In the genomic region with DNA sequence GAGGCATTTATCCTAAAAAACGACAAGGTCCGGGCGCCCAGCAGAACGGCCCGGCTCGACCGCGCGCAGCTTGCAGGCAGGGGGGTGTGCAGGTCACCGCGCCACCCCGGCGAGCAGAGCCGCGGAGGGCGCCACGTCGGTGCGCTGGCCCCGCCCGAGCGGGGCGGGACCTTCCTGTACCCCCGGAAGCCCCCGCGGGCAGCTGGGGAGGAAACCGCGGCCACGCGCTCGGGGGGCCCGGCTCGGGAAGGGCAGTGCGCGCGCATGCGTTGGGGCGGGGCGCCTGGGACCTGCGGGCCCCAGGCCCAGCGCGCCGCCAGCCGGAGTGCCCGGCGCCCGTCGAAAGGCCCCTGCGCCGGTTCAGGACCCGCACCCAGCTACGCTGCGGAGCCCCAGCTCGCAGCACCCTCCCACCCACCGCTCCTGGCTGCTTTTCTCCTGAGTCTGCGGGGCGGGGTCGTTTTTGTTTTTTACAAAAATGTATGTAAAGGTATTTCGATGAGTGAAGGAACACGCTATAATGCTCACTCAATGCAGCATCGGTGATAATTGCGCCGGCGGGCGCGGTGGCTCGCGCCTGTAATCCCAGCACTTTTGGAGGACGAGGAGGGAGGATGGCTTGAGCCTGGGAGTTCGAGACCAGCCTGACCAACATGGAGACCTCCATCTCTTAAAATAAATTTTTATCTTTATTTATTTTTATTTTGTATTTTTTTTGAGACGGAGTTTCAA, we compare ENCODE assay signal across 9 cellular contexts. TPM values are rescaled to one million over a fixed set of nuclear protein-coding genes. Genes with fewer than 3 reads are reported as not detected.
DNase-seq lines count a peak whose midpoint lies in the region; ATAC-seq, FAIRE-seq and TF ChIP-seq lines count a peak whose summit lies in the region.
"Had no signal": no experiment of that assay in that cellular context is flagged by ENCODE, and none has a peak within 500 bp of the region (broad histone marks: within the 10 kb centered on the region; RNA-seq: fewer than 3 reads in every experiment).

No MANE protein-coding gene starts in this region.

- H3K36me3 Mint-ChIP-seq in activated T-cell treated with anti-CD3 and anti-CD28 coated beads, Interleukin-2, amount 50 U/mL, for 4 hours (ENCODE audit: insufficient read depth), result no peaks in the 10 kb centered on the region

- peak overlapping the region; percentile 70 to 80 for H3K27ac ChIP-seq in A549
- H3K27ac ChIP-seq in suprapubic skin, result peak overlapping the region; percentile 52

- H3K9me3 Mint-ChIP-seq in activated T-cell treated with anti-CD3 and anti-CD28 coated beads, Interleukin-2, amount 50 U/mL, for 4 hours, result no peaks in the 10 kb centered on the region

- WGBS in A549 (ENCODE audit: missing lambda C conversion rate), result 57% methylated on average over 51 of the region's 71 CpGs
- WGBS in suprapubic skin, result 3% methylated on average over 21 of the region's 71 CpGs

- peak; percentile 80 to 89 for ATAC-seq in A549
- peak; percentile 76 for ATAC-seq in GM19328 (IDR thresholded peaks at IDR 0.05; ENCODE audit: unreplicated experiment)
- peak; percentile 93 to 96 for ATAC-seq in activated T-cell treated with anti-CD3 and anti-CD28 coated beads, Interleukin-2, amount 50 U/mL, for 4 hours
- ATAC-seq in omental fat pad (ENCODE audit: low FRiP score), result peak; percentile 69

- TF ChIP-seq POLR2A in A549 (IDR thresholded peaks at IDR 0.05; ENCODE audit: low read length) (peak; percentile 65), suprapubic skin (IDR thresholded peaks at IDR 0.05) (no peak)

- DNase-seq in A549 (ENCODE audit: low read depth in 1 of 2, low spot score in 1 of 2), result peak; percentile 58 to 85
- peak; percentile 67 for DNase-seq in Jurkat, Clone E6-1 (ENCODE audit: low read depth, low spot score)
- DNase-seq in activated T-cell treated with anti-CD3 and anti-CD28 coated beads, Interleukin-2, amount 50 U/mL, for 4 hours, result peak; percentile 80
- peak; percentile 68 for DNase-seq in fibroblast of pulmonary artery (ENCODE audit: low read depth)
- DNase-seq in omental fat pad (ENCODE audit: low spot score), result no peak
- DNase-seq in suprapubic skin (ENCODE audit: low spot score in 2 of 2), result peak in 1 of 2 donors; percentile 80
- no peak for DNase-seq in middle frontal gyrus (ENCODE audit: extremely low spot score, low spot score)

- POLR2A ChIA-PET in A549 (lab: Yijun Ruan, JAX), result interaction anchor here (0.7 to 1.1 kb wide), 3 partner anchors 9 to 50 kb away, joined by 3 read pairs; no protein-coding TSS in a partner anchor

- TF ChIP-seq EP300 in A549 (IDR thresholded peaks at IDR 0.05) (no peak), suprapubic skin (IDR thresholded peaks at IDR 0.05) (no peak)

- peak overlapping the region; percentile 51 for H3K4me2 ChIP-seq in A549

- peak overlapping the region; percentile 72 for H3K4me3 Mint-ChIP-seq in activated T-cell treated with anti-CD3 and anti-CD28 coated beads, Interleukin-2, amount 50 U/mL, for 4 hours

- H3K4me3 ChIP-seq in A549, result peak overlapping the region; percentile 51
- peak overlapping the region; percentile 64 for H3K4me3 ChIP-seq in Jurkat, Clone E6-1 (ENCODE audit: low read length)
- peak overlapping the region; percentile 59 for H3K4me3 ChIP-seq in fibroblast of pulmonary artery (replicated peaks; ENCODE audit: low read depth, low read length)
- H3K4me3 ChIP-seq in suprapubic skin, result peak overlapping the region; percentile 59

- H3K4me1 ChIP-seq in A549, result no peaks in the 10 kb centered on the region
- peaks cover 10% of the 10 kb centered on the region for H3K4me1 ChIP-seq in suprapubic skin

- no peak for TF ChIP-seq RAD21 in A549 (conservative IDR thresholded peaks at IDR 0.05 in 1 of 2, IDR thresholded peaks at IDR 0.05 in 1 of 2)

- TF ChIP-seq CTCF in A549 (IDR thresholded peaks at IDR 0.05) (no peak), fibroblast of pulmonary artery (IDR thresholded peaks at IDR 0.05; ENCODE audit: low read length, missing control alignments) (no peak), omental fat pad (IDR thresholded peaks at IDR 0.05) (no peak), suprapubic skin (IDR thresholded peaks at IDR 0.05) (no peak)

- H3K4me1 Mint-ChIP-seq in activated T-cell treated with anti-CD3 and anti-CD28 coated beads, Interleukin-2, amount 50 U/mL, for 4 hours (ENCODE audit: low read depth), result peaks cover 10% of the 10 kb centered on the region

- CTCF ChIA-PET in A549 (lab: Yijun Ruan, JAX), result interaction anchor here (0.6 to 7.8 kb wide), 2 partner anchors 14 to 81 kb away, joined by 3 to 52 read pairs; no protein-coding TSS in a partner anchor

- H3K27me3 ChIP-seq in suprapubic skin, result no peaks in the 10 kb centered on the region

- no peaks in the 10 kb centered on the region for H3K27me3 Mint-ChIP-seq in activated T-cell treated with anti-CD3 and anti-CD28 coated beads, Interleukin-2, amount 50 U/mL, for 4 hours (ENCODE audit: low read depth)

- H3K9me3 ChIP-seq in A549 (no peaks in the 10 kb centered on the region), suprapubic skin (no peaks in the 10 kb centered on the region)

- no peak for FAIRE-seq in A549 (lab: Jason Lieb, UNC)
- FAIRE-seq: G401.6 had no signal

- H3K36me3 ChIP-seq in suprapubic skin, result no peaks in the 10 kb centered on the region

TF ChIP-seq in A549, 52 proteins besides CTCF, POLR2A, EP300 and RAD21:
- TF ChIP-seq PHF8 (IDR thresholded peaks at IDR 0.05; ENCODE audit: borderline replicate concordance, low read depth), result peak; percentile 83
- TF ChIP-seq JUN (IDR thresholded peaks at IDR 0.05), result peak in 1 of 2 experiments; percentile 68; a peak in 3 of 5 replicates
- TF ChIP-seq, protein P1, sequence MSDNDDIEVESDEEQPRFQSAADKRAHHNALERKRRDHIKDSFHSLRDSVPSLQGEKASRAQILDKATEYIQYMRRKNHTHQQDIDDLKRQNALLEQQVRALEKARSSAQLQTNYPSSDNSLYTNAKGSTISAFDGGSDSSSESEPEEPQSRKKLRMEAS (IDR thresholded peaks at IDR 0.05), result peak; percentile 69
- TF ChIP-seq, protein P2, sequence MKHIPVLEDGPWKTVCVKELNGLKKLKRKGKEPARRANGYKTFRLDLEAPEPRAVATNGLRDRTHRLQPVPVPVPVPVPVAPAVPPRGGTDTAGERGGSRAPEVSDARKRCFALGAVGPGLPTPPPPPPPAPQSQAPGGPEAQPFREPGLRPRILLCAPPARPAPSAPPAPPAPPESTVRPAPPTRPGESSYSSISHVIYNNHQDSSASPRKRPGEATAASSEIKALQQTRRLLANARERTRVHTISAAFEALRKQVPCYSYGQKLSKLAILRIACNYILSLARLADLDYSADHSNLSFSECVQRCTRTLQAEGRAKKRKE (CRISPR knock-in tag; IDR thresholded peaks at IDR 0.05; ENCODE audit: low read depth), result 0 out of 2 replicates have a peak, but pooled peaks have one; percentile 10
- TF ChIP-seq MYC (IDR thresholded peaks at IDR 0.05; ENCODE audit: borderline replicate concordance, low read length), result peak; percentile 61; the same call in 1 of the 2 replicates
- TF ChIP-seq, protein P3, sequence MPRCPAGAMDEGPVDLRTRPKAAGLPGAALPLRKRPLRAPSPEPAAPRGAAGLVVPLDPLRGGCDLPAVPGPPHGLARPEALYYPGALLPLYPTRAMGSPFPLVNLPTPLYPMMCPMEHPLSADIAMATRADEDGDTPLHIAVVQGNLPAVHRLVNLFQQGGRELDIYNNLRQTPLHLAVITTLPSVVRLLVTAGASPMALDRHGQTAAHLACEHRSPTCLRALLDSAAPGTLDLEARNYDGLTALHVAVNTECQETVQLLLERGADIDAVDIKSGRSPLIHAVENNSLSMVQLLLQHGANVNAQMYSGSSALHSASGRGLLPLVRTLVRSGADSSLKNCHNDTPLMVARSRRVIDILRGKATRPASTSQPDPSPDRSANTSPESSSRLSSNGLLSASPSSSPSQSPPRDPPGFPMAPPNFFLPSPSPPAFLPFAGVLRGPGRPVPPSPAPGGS (IDR thresholded peaks at IDR 0.05), result peak; percentile 58; the same call in 2 of the 3 replicates
- TF ChIP-seq FOXS1 (CRISPR knock-in tag; IDR thresholded peaks at IDR 0.05), result no peak
- TF ChIP-seq, protein P4, sequence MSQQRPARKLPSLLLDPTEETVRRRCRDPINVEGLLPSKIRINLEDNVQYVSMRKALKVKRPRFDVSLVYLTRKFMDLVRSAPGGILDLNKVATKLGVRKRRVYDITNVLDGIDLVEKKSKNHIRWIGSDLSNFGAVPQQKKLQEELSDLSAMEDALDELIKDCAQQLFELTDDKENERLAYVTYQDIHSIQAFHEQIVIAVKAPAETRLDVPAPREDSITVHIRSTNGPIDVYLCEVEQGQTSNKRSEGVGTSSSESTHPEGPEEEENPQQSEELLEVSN (IDR thresholded peaks at IDR 0.05; ENCODE audit: borderline replicate concordance, low read depth), result 0 out of 2 replicates have a peak, but pooled peaks have one; percentile 24
- TF ChIP-seq CHD4 (IDR thresholded peaks at IDR 0.05; ENCODE audit: borderline replicate concordance), result no peak

RNA-seq across cellular contexts. Expression of a gene that starts 47.7 kb away (rescaled TPM):
- polyA plus RNA-seq in A549 (2011; rRNA removed), result not detected in 2 replicates
- polyA plus RNA-seq in A549 (2012; cell fraction: cytosol; rRNA removed), result 0.06 TPM in 1 of 2 replicates, not detected in the other
- 0.07 TPM in 1 of 2 replicates, not detected in the other for polyA plus RNA-seq in A549 (2012; cell fraction: nucleus; rRNA removed)
- not detected in 3 replicates for polyA plus RNA-seq in A549 (2017; fragmentation: RNase III; extraction: RNeasy Plus Mini Kit Qiagen cat#74134 plus additional on column Dnase treatment)
- polyA minus RNA-seq in A549 (2011; rRNA and poly(A)+ RNA removed), result not detected in 2 replicates
- not detected for polyA plus RNA-seq in Jurkat, Clone E6-1 (2012; ENCODE audit: insufficient read depth, insufficient read length)
- 1 to 10 TPM; 4.4 to 5.6 (median 5.2) TPM for total RNA-seq in activated T-cell treated with anti-CD3 and anti-CD28 coated beads, Interleukin-2, amount 50 U/mL, for 4 hours
- total RNA-seq in omental fat pad, result 10 to 100 TPM; 12.8 to 36.4 (median 16.0) TPM
- 10 to 100 TPM in 1 of 4 donors, 1 to 10 TPM in 3; 2.6 to 11.4 (median 5.9) TPM for total RNA-seq in suprapubic skin

Comparison
In these comparisons a context has a peak if more than half of its experiments do, and no peak if none do; other contexts are left out.
1. DNase-seq: peak in A549 (2 of 2), Jurkat, Clone E6-1 (single experiment), activated T-cell treated with anti-CD3 and anti-CD28 coated beads, Interleukin-2, amount 50 U/mL, for 4 hours (single experiment) and fibroblast of pulmonary artery (single experiment); none in omental fat pad (single experiment) and middle frontal gyrus (single experiment).
2. Peak in every context shown above with its lines, with median percentiles within 50 percentile points of each other: ATAC-seq and H3K4me3 ChIP-seq.